ENCODE assay signal across 2 cellular contexts in genomic region chr19:11383706-11384048, GRCh38.
TF ChIP-seq lines count a peak whose summit lies in the region.

No MANE protein-coding gene starts in this region.

TF ChIP-seq in endothelial cell of umbilical vein, 7 proteins besides CTCF, POLR2A, EP300 and RAD21 (continued from another document):
- TF ChIP-seq EZH2 (IDR thresholded peaks at IDR 0.05; ENCODE audit: borderline replicate concordance, low read depth, low read length, severe bottlenecking) (no peak), POLR2AphosphoS5 (IDR thresholded peaks at IDR 0.05; ENCODE audit: insufficient read depth, low read depth, low read length) (no peak), MAX (IDR thresholded peaks at IDR 0.05; ENCODE audit: insufficient read depth, insufficient read length) (no peak), GATA2 (IDR thresholded peaks at IDR 0.05; ENCODE audit: insufficient read depth, insufficient read length, low read depth, low read length) (no peak), FOS (IDR thresholded peaks at IDR 0.05; ENCODE audit: borderline replicate concordance, insufficient read depth, low read length) (no peak)

TF ChIP-seq in HEK293T, 16 proteins besides CTCF, POLR2A, EP300 and RAD21 (continued from another document):
- TF ChIP-seq PKNOX1 (IDR thresholded peaks at IDR 0.05) (no peak), CTBP1 (IDR thresholded peaks at IDR 0.05; ENCODE audit: borderline replicate concordance) (no peak), LEF1 (IDR thresholded peaks at IDR 0.05; ENCODE audit: borderline replicate concordance) (no peak), ARNT (IDR thresholded peaks at IDR 0.05) (no peak), L3MBTL2 (conservative IDR thresholded peaks at IDR 0.05) (no peak), FOXM1 (IDR thresholded peaks at IDR 0.05; ENCODE audit: borderline replicate concordance) (no peak), ELF4 (IDR thresholded peaks at IDR 0.05) (no peak), NFRKB (IDR thresholded peaks at IDR 0.05) (no peak)
